In the genomic region with DNA sequence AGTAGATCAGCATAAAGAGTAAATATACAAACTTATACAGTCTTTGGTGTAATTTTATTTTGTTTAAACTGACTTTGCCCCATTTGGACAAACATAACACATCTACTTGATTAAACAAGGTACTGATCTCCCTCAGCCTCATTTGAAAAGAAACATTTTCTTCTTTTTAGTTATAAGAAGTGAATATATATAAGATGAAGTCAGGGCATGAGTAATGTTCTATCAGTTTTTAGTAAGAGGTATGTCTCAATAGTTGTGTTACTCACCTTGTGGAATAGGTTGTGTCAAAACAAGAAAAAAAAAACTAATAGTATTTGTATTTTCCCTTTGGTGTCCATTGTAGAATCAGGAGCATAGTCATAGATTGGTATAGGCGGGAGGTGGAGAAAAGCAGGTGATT, we compare ENCODE assay signal across 12 cellular contexts.
"Had no signal": no experiment of that assay in that cellular context is flagged by ENCODE, and none has a peak within 500 bp of the region (broad histone marks: within the 10 kb centered on the region; RNA-seq: fewer than 3 reads in every experiment).

No MANE protein-coding gene starts in this region.

- H3K4me3 ChIP-seq: esophagus muscularis mucosa, lung, sigmoid colon, spleen had no signal

- H3K36me3 ChIP-seq: esophagus muscularis mucosa, sigmoid colon, spleen had no signal

- H3K27me3 ChIP-seq: esophagus muscularis mucosa, sigmoid colon, spleen had no signal

- H3K9me3 ChIP-seq: esophagus muscularis mucosa, sigmoid colon, spleen had no signal

- DNase-seq: activated naive CD4-positive, alpha-beta T cell treated with Interleukin-2 at 50 U/mL for 16 hours; activated naive CD8-positive, alpha-beta T cell treated with anti-CD3 and anti-CD28 coated beads, Interleukin-2, amount 10 ng/mL, durations not matched to agents 7 days and 5 days; aorta; cerebellar nuclear complex; effector CD4-positive, alpha-beta T cell; sigmoid colon; spleen; stimulated activated CD4-positive, alpha-beta T cell treated with anti-CD3 and anti-CD28 coated beads, Interleukin-4, amount 100 ng/mL, for 4 hours; stimulated activated naive B cell treated with anti-CD40 and anti-IgM and Interleukin-4, amounts not matched to agents 10 μg/mL and 1 μg/mL and 100 μg/mL, for 72 hours; T1000 had no signal

- H3K27ac ChIP-seq: esophagus muscularis mucosa, sigmoid colon, spleen had no signal

- ATAC-seq: stimulated activated naive B cell treated with anti-CD40 and anti-IgM and Interleukin-4, amounts not matched to agents 10 μg/mL and 1 μg/mL and 100 μg/mL, for 72 hours had no signal

- H3K4me1 ChIP-seq: esophagus muscularis mucosa, sigmoid colon, spleen had no signal
